Comparison of ENCODE assay signal across 11 cellular contexts in genomic region chr12:95182868-95183415, GRCh38. TPM values are rescaled to one million over a fixed set of nuclear protein-coding genes. Genes with fewer than 3 reads are reported as not detected.
DNase-seq lines count a peak whose midpoint lies in the region; TF ChIP-seq lines count a peak whose summit lies in the region.
"Had no signal": no experiment of that assay in that cellular context is flagged by ENCODE, and none has a peak within 500 bp of the region (broad histone marks: within the 10 kb centered on the region; RNA-seq: fewer than 3 reads in every experiment).

No MANE protein-coding gene starts in this region.

- H3K27me3 Mint-ChIP-seq in activated naive CD4-positive, alpha-beta T cell treated with anti-CD3 and anti-CD28 coated beads, Interleukin-2, amount 50 U/mL, for 24 hours = no peaks in the 10 kb centered on the region
- H3K27me3 Mint-ChIP-seq: brain had no signal

- H3K27ac Mint-ChIP-seq in activated naive CD4-positive, alpha-beta T cell treated with anti-CD3 and anti-CD28 coated beads, Interleukin-2, amount 50 U/mL, for 24 hours = peak overlapping the region; percentile 10
- H3K27ac Mint-ChIP-seq: brain; CD4-positive, CD25-positive, alpha-beta regulatory T cell had no signal

- no peaks in the 10 kb centered on the region for H3K9me3 Mint-ChIP-seq in activated naive CD4-positive, alpha-beta T cell treated with anti-CD3 and anti-CD28 coated beads, Interleukin-2, amount 50 U/mL, for 24 hours
- H3K9me3 Mint-ChIP-seq: brain; CD4-positive, CD25-positive, alpha-beta regulatory T cell had no signal

- TF ChIP-seq CTCF in choroid plexus epithelial cell (conservative IDR thresholded peaks at IDR 0.05; ENCODE audit: low read depth, low read length) = no peak

- DNase-seq in activated naive CD4-positive, alpha-beta T cell treated with anti-CD3 and anti-CD28 coated beads, Interleukin-2, amount 50 U/mL, for 16 hours = no peak
- peak; percentile 80 for DNase-seq in HT1080 (ENCODE audit: low read depth)
- peak; percentile 83 for DNase-seq in choroid plexus epithelial cell (ENCODE audit: low read depth)
- peak; percentile 1 to 4 for DNase-seq in stimulated activated CD4-positive, alpha-beta T cell treated with anti-CD3 and anti-CD28 coated beads, Interleukin-2, amount 100 ng/mL, for 48 hours
- no peak for DNase-seq in Ammon's horn (ENCODE audit: low spot score)
- DNase-seq in Kasumi-1 (lab: John Stamatoyannopoulos, UW) = no peak
- no peak for DNase-seq in KBM-7
- DNase-seq: CD4-positive, CD25-positive, alpha-beta regulatory T cell had no signal

- H3K4me1 Mint-ChIP-seq in activated naive CD4-positive, alpha-beta T cell treated with anti-CD3 and anti-CD28 coated beads, Interleukin-2, amount 50 U/mL, for 24 hours = no peaks in the 10 kb centered on the region

- no peaks in the 10 kb centered on the region for H3K36me3 Mint-ChIP-seq in activated naive CD4-positive, alpha-beta T cell treated with anti-CD3 and anti-CD28 coated beads, Interleukin-2, amount 50 U/mL, for 24 hours
- H3K36me3 Mint-ChIP-seq: CD4-positive, CD25-positive, alpha-beta regulatory T cell had no signal

- in situ Hi-C loops in KBM-7 (cut with MboI; ENCODE audit: low pct_unique_long_range_greater_than_20kb, low sequenced_read_pairs) = no loop called here

- no peak overlapping the region for H3K4me3 Mint-ChIP-seq in activated naive CD4-positive, alpha-beta T cell treated with anti-CD3 and anti-CD28 coated beads, Interleukin-2, amount 50 U/mL, for 24 hours
- H3K4me3 Mint-ChIP-seq: brain; CD4-positive, CD25-positive, alpha-beta regulatory T cell had no signal

- no peak overlapping the region for H3K4me3 ChIP-seq in choroid plexus epithelial cell (ENCODE audit: low read depth, low read length)
- H3K4me3 ChIP-seq: SK-N-MC had no signal

RNA-seq across cellular contexts. Expression of gene FGD6, which starts 34.3 kb away (rescaled TPM):
- total RNA-seq in HT1080 (2014; rRNA removed; shearing (Covaris generic)) = 7.2 and 9.4 TPM in 2 replicates
- 5.7 and 7.8 TPM in 2 replicates for polyA plus RNA-seq in HT1080 (2015; cell fraction: cytosol; rRNA removed)
- 12.3 and 13.7 TPM in 2 replicates for polyA plus RNA-seq in HT1080 (2015; cell fraction: nucleus; rRNA removed)

RNA-seq across cellular contexts. Expression of gene VEZT, which starts 34.7 kb away (rescaled TPM):
- total RNA-seq in HT1080 (2014; rRNA removed; shearing (Covaris generic)) = 51.8 and 60.4 TPM in 2 replicates
- polyA plus RNA-seq in HT1080 (2015; cell fraction: cytosol; rRNA removed) = 52.0 and 64.0 TPM in 2 replicates
- 63.4 and 67.4 TPM in 2 replicates for polyA plus RNA-seq in HT1080 (2015; cell fraction: nucleus; rRNA removed)

Comparison
In these comparisons a context has a peak if more than half of its experiments do, and no peak if none do; other contexts are left out.
1. DNase-seq: peak in HT1080 (single experiment), choroid plexus epithelial cell (single experiment) and stimulated activated CD4-positive, alpha-beta T cell treated with anti-CD3 and anti-CD28 coated beads, Interleukin-2, amount 100 ng/mL, for 48 hours (2 of 2); none in activated naive CD4-positive, alpha-beta T cell treated with anti-CD3 and anti-CD28 coated beads, Interleukin-2, amount 50 U/mL, for 16 hours (single experiment), Ammon's horn (single experiment), Kasumi-1 (0 of 2) and KBM-7 (single experiment).